8 cellular contexts compared by ENCODE assay signal in the genomic region with DNA sequence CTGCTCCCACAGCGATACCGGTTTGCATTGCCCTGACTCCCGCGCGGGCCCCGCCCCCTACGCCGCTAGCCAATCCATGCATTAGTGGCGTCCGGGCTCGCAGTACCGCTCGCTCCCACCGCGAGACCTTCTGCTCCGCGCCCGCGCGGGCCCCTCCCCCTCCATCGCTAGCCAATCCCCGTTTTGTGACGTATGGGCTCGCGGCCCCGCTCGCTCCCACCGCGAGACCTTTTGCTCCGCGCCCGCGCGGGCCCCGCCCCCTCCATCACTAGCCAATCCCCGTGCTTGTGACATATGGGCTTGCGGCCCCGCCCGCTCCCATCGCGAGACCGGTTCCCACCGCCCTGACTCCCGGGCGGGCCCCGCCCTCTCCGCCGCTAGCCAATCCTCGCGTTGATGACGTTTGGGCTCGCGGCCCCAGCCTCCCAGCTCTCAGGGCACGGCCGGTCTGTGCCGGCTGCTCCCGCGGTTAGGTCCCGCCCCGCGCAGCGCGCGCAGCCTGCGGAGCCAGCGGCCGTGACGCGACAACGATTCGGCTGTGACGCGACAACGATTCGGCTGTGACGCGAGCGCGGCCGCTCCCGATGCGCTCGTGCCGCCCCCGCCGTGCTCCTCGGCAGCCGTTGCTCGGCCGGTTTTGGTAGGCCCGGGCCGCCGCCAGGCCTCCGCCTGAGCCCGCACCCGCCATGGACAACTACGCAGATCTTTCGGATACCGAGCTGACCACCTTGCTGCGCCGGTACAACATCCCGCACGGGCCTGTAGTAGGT. TPM values are rescaled to one million over a fixed set of nuclear protein-coding genes. Genes with fewer than 3 reads are reported as not detected.
DNase-seq lines count a peak whose midpoint lies in the region; ATAC-seq lines count a peak whose summit lies in the region.

A gene (plus strand): TSS at position 497 of the 770 bp plus-strand sequence. CDS start 190 bp downstream, at position 687.

- peak; percentile 78 for ATAC-seq in GM21367 (IDR thresholded peaks at IDR 0.05; ENCODE audit: unreplicated experiment)

- H3K4me3 ChIP-seq in NT2/D1 (ENCODE audit: insufficient read length, low read depth) (peak within 1 kb of the TSS; percentile 64), endocrine pancreas (ENCODE audit: control insufficient read depth, insufficient read depth, low read length) (peak within 1 kb of the TSS; percentile 68)

- H3K27me3 ChIP-seq in NT2/D1 (ENCODE audit: insufficient read depth, insufficient read length): no peaks in the 10 kb centered on the region
- no peaks in the 10 kb centered on the region for H3K27me3 ChIP-seq in endocrine pancreas (ENCODE audit: control insufficient read depth, insufficient read depth, low read length)

- H3K9me3 ChIP-seq in NT2/D1 (ENCODE audit: insufficient read depth, low read length) (no peaks in the 10 kb centered on the region), endocrine pancreas (ENCODE audit: control insufficient read depth, low read length) (no peaks in the 10 kb centered on the region)

- H3K4me1 ChIP-seq in NT2/D1 (ENCODE audit: insufficient read depth, insufficient read length) (peaks cover 2% of the 10 kb centered on the region), endocrine pancreas (ENCODE audit: control insufficient read depth, insufficient read depth, low read length) (no peaks in the 10 kb centered on the region)

- H3K36me3 ChIP-seq in NT2/D1 (ENCODE audit: insufficient read depth, insufficient read length, low read length) (peaks cover 14% of the 10 kb centered on the region), endocrine pancreas (ENCODE audit: control insufficient read depth, insufficient read depth, low read length) (no peaks in the 10 kb centered on the region)

- H3K9ac ChIP-seq in NT2/D1 (ENCODE audit: insufficient read length, low read depth): peak within 1 kb of the TSS; percentile 77
- peak within 1 kb of the TSS; percentile 95 for H3K9ac ChIP-seq in endocrine pancreas (ENCODE audit: control insufficient read depth, insufficient read depth, low read length)

- DNase-seq in COLO668 (lab: John Stamatoyannopoulos, UW; ENCODE audit: unreplicated experiment) (peak; percentile 100), HUDEP-2 (lab: John Stamatoyannopoulos, UW; ENCODE audit: unreplicated experiment in 76 of 76) (peak in 75 of 76 experiments; percentile 31 to 100 (median 98)), NT2/D1 (ENCODE audit: low read depth, low spot score) (peak; percentile 86), mesenteric fat pad (ENCODE audit: low spot score) (peak; percentile 97)
- peak; percentile 82 for DNase-seq in activated CD8-positive, alpha-beta memory T cell treated with anti-CD3 and anti-CD28 coated beads, Interleukin-2, amount 50 U/mL, for 1 hour (ENCODE audit: extremely low read depth)
- DNase-seq in stimulated activated CD8-positive, alpha-beta memory T cell treated with anti-CD3 and anti-CD28 coated beads, Interleukin-15, amount 100 ng/mL, for 24 hours (ENCODE audit: low read depth): peak; percentile 79

RNA-seq across cellular contexts. Expression of the gene that starts here (rescaled TPM):
- 57.4 TPM for total RNA-seq in mesenteric fat pad

Comparison
In these comparisons a context has a peak if more than half of its experiments do, and no peak if none do; other contexts are left out.
1. Peak in every context shown above with its lines: DNase-seq, ATAC-seq and H3K4me3 ChIP-seq.